2 cellular contexts compared by ENCODE assay signal in genomic region chr12:64550758-64551157, GRCh38.
TF ChIP-seq lines count a peak whose summit lies in the region.

No MANE protein-coding gene starts in this region.

TF ChIP-seq in IMR-90, 13 proteins besides CTCF, POLR2A, EP300 and RAD21:
- TF ChIP-seq MAZ (IDR thresholded peaks at IDR 0.05; ENCODE audit: borderline replicate concordance, low read depth, low read length), result no peak
- no peak for TF ChIP-seq ELK1 (IDR thresholded peaks at IDR 0.05; ENCODE audit: borderline replicate concordance, low read depth, low read length)
- no peak for TF ChIP-seq CEBPB (IDR thresholded peaks at IDR 0.05; ENCODE audit: low read depth, low read length)
- TF ChIP-seq RCOR1 (IDR thresholded peaks at IDR 0.05; ENCODE audit: insufficient replicate concordance, low read length), result no peak
- TF ChIP-seq RFX5 (IDR thresholded peaks at IDR 0.05; ENCODE audit: low read depth, low read length), result no peak
- TF ChIP-seq NFE2L2 (IDR thresholded peaks at IDR 0.05; ENCODE audit: low read depth, low read length), result no peak
- no peak for TF ChIP-seq FOS (IDR thresholded peaks at IDR 0.05; ENCODE audit: low read depth, low read length)
- TF ChIP-seq MAFK (IDR thresholded peaks at IDR 0.05; ENCODE audit: low read depth, low read length), result no peak
- no peak for TF ChIP-seq USF2 (IDR thresholded peaks at IDR 0.05; ENCODE audit: low read depth, low read length)
- no peak for TF ChIP-seq CHD1 (IDR thresholded peaks at IDR 0.05; ENCODE audit: low read depth, low read length)
- TF ChIP-seq MXI1 (IDR thresholded peaks at IDR 0.05; ENCODE audit: borderline replicate concordance, low read depth, low read length), result no peak
- TF ChIP-seq BHLHE40 (IDR thresholded peaks at IDR 0.05; ENCODE audit: low read depth, low read length), result no peak
- no peak for TF ChIP-seq SMC3 (IDR thresholded peaks at IDR 0.05; ENCODE audit: low read depth, low read length)
TF ChIP-seq in IMR-90: peak in this region for 0.

TF ChIP-seq in H1, 55 proteins besides CTCF, POLR2A, EP300 and RAD21:
- no peak for TF ChIP-seq BCL11A (IDR thresholded peaks at IDR 0.05; ENCODE audit: low read depth in 2 of 2, low read length in 2 of 2)
- TF ChIP-seq ZNF274 (IDR thresholded peaks at IDR 0.05; ENCODE audit: borderline replicate concordance, extremely low read depth, low read length), result no peak
- TF ChIP-seq YY1 (IDR thresholded peaks at IDR 0.05; ENCODE audit: low read depth, low read length), result no peak
- no peak for TF ChIP-seq CHD1 (IDR thresholded peaks at IDR 0.05; ENCODE audit: low read depth, low read length)
- no peak for TF ChIP-seq MAFK (IDR thresholded peaks at IDR 0.05; ENCODE audit: low read depth, low read length)
- no peak for TF ChIP-seq USF2 (IDR thresholded peaks at IDR 0.05; ENCODE audit: low read length)
- TF ChIP-seq SIRT6 (IDR thresholded peaks at IDR 0.05; ENCODE audit: low read length), result no peak
- TF ChIP-seq RBBP5 (IDR thresholded peaks at IDR 0.05; ENCODE audit: borderline replicate concordance, low read depth, low read length), result no peak
- TF ChIP-seq TAF1 (IDR thresholded peaks at IDR 0.05; ENCODE audit: low read depth, low read length), result no peak
- no peak for TF ChIP-seq JUND (IDR thresholded peaks at IDR 0.05; ENCODE audit: low read length)
